1 cellular context compared by ENCODE assay signal in the genomic region with DNA sequence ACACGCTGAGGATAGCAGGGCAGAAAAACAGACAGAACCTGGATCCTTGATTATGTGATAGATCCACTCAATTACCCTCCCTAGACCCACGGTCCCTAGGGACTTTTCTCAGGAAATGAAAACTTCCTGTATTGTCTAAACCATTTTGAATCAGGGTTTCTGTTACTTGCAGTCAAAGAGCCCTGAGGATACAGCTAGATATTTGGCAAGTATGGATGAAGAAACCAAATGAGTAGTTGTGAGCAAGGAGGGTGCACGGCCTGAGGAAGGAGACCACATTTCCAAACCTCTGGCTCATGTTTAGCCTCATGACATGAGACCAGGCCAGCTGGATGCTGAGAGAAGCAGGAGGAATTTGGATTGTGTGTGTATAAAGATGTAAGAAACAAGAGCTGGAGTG.
TF ChIP-seq lines count a peak whose summit lies in the region.

No MANE protein-coding gene starts in this region.

TF ChIP-seq in A549, 52 proteins besides CTCF, POLR2A, EP300 and RAD21 (continued from another document):
- TF ChIP-seq REST (IDR thresholded peaks at IDR 0.05) (no peak), FOXS1 (CRISPR knock-in tag; IDR thresholded peaks at IDR 0.05) (no peak), RCOR1 (IDR thresholded peaks at IDR 0.05; ENCODE audit: low read depth, low read length) (no peak), HOXB13 (CRISPR knock-in tag; IDR thresholded peaks at IDR 0.05; ENCODE audit: low read depth) (no peak), NR3C1 (IDR thresholded peaks at IDR 0.05) (no peak), MYC (IDR thresholded peaks at IDR 0.05; ENCODE audit: borderline replicate concordance, low read length) (no peak), POLR2AphosphoS2 (conservative IDR thresholded peaks at IDR 0.05; ENCODE audit: low read length) (no peak), CBX8 (IDR thresholded peaks at IDR 0.05) (no peak), ZSCAN20 (CRISPR knock-in tag; IDR thresholded peaks at IDR 0.05) (no peak), JUN (IDR thresholded peaks at IDR 0.05) (no peak), ELK1 (IDR thresholded peaks at IDR 0.05; ENCODE audit: low read depth, low read length) (no peak), E2F6 (IDR thresholded peaks at IDR 0.05; ENCODE audit: borderline replicate concordance, low read depth) (no peak)
